8 cellular contexts compared by ENCODE assay signal in genomic region chr7:149714081-149714909, GRCh38. TPM values are rescaled to one million over a fixed set of nuclear protein-coding genes. Genes with fewer than 3 reads are reported as not detected.
DNase-seq lines count a peak whose midpoint lies in the region; ATAC-seq and TF ChIP-seq lines count a peak whose summit lies in the region.

No MANE protein-coding gene starts in this region.

- no peaks in the 10 kb centered on the region for H3K36me3 ChIP-seq in testis (ENCODE audit: low read depth, missing control alignments)

- 2 to 5% methylated on average over 9 to 51 of the region's 88 CpGs for WGBS in testis, 2 donors

- peak overlapping the region in 1 of 2 donors; percentile 81 for H3K27ac ChIP-seq in testis

- H3K4me3 ChIP-seq in testis, result peak overlapping the region; percentile 65 to 81

- peaks cover 19% of the 10 kb centered on the region for H3K9me3 Mint-ChIP-seq in activated naive CD8-positive, alpha-beta T cell treated with anti-CD3 and anti-CD28 coated beads for 36 hours
- H3K9me3 Mint-ChIP-seq in osteocyte (ENCODE audit: unreplicated experiment), result peaks cover 18% of the 10 kb centered on the region

- H3K4me1 ChIP-seq in testis, result peaks cover 16% of the 10 kb centered on the region

- ATAC-seq in Right ventricle myocardium inferior, result peak; percentile 96

- H3K27me3 ChIP-seq in testis, result no peaks in the 10 kb centered on the region

- H3K36me3 Mint-ChIP-seq in activated naive CD8-positive, alpha-beta T cell treated with anti-CD3 and anti-CD28 coated beads for 36 hours, result peaks cover 7% of the 10 kb centered on the region
- peaks cover 3% of the 10 kb centered on the region for H3K36me3 Mint-ChIP-seq in osteocyte (ENCODE audit: unreplicated experiment)

- H3K9me3 ChIP-seq in testis, result no peaks in the 10 kb centered on the region

- TF ChIP-seq POLR2A in testis (IDR thresholded peaks at IDR 0.05), result no peak

- H3K27ac Mint-ChIP-seq in activated naive CD8-positive, alpha-beta T cell treated with anti-CD3 and anti-CD28 coated beads for 36 hours, result peak overlapping the region; percentile 51
- H3K27ac Mint-ChIP-seq in osteocyte (ENCODE audit: unreplicated experiment), result no peak overlapping the region

- no peaks in the 10 kb centered on the region for H3K27me3 Mint-ChIP-seq in activated naive CD8-positive, alpha-beta T cell treated with anti-CD3 and anti-CD28 coated beads for 36 hours
- H3K27me3 Mint-ChIP-seq in osteocyte (ENCODE audit: unreplicated experiment), result no peaks in the 10 kb centered on the region

- peak overlapping the region; percentile 71 for H3K4me3 Mint-ChIP-seq in activated naive CD8-positive, alpha-beta T cell treated with anti-CD3 and anti-CD28 coated beads for 36 hours
- peak overlapping the region; percentile 71 for H3K4me3 Mint-ChIP-seq in osteocyte (ENCODE audit: unreplicated experiment)

- peaks cover 20% of the 10 kb centered on the region for H3K4me1 Mint-ChIP-seq in activated naive CD8-positive, alpha-beta T cell treated with anti-CD3 and anti-CD28 coated beads for 36 hours
- peaks cover 23% of the 10 kb centered on the region for H3K4me1 Mint-ChIP-seq in osteocyte (ENCODE audit: unreplicated experiment)

- TF ChIP-seq CTCF in osteocyte (IDR thresholded peaks at IDR 0.05), result no peak
- TF ChIP-seq CTCF in testis (IDR thresholded peaks at IDR 0.05), result no peak

- DNase-seq in GDM1 (lab: John Stamatoyannopoulos, UW) (peak; percentile 82), HCEC 1CT (peak; percentile 74), MV-4-11 (lab: John Stamatoyannopoulos, UW) (peak; percentile 63), SKM-1 (lab: John Stamatoyannopoulos, UW; ENCODE audit: unreplicated experiment) (peak; percentile 7), Right ventricle myocardium inferior (ENCODE audit: missing footprints) (peak; percentile 97), osteocyte (ENCODE audit: extremely low spot score, unreplicated experiment) (peak; percentile 96), testis (peak; percentile 92)
- DNase-seq in activated naive CD8-positive, alpha-beta T cell treated with anti-CD3 and anti-CD28 coated beads for 36 hours, result peak; percentile 92

- intact Hi-C loops in Right ventricle myocardium inferior (cut with DNase I) (no loop called here), testis (cut with DNase I; ENCODE audit: low total_unique reads) (no loop called here)

RNA-seq across cellular contexts. Expression of gene ZNF467, which starts 59.1 kb away (rescaled TPM):
- under 1 TPM; 0.21 to 0.22 TPM for total RNA-seq in activated naive CD8-positive, alpha-beta T cell treated with anti-CD3 and anti-CD28 coated beads for 36 hours
- total RNA-seq in Right ventricle myocardium inferior, result 7.0 TPM
- 3.4 and 4.4 TPM in 2 replicates for total RNA-seq in osteocyte
- 1 to 10 TPM; 2.4 to 3.3 TPM for total RNA-seq in testis
- polyA plus RNA-seq in testis (ENCODE audit: insufficient read depth, low read depth, low replicate concordance), result 2.9 TPM

Comparison
In these comparisons a context has a peak if more than half of its experiments do, and no peak if none do; other contexts are left out.
1. DNase-seq: peak in every context shown above with its lines; median percentile 97 in Right ventricle myocardium inferior; 96 in osteocyte; 92 in activated naive CD8-positive, alpha-beta T cell treated with anti-CD3 and anti-CD28 coated beads for 36 hours; 92 in testis; 82 in GDM1; 74 in HCEC 1CT; 63 in MV-4-11; 7 in SKM-1.